Comparison of ENCODE assay signal across 1 cellular context in genomic region chr2:119759451-119760236, GRCh38.
TF ChIP-seq lines count a peak whose summit lies in the region.

TSS of gene PTPN4 (plus strand) at chr2:119759922. CDS start at chr2:119809854, 49,932 bp downstream.

TF ChIP-seq in HEK293, 187 proteins besides CTCF, POLR2A, EP300 and RAD21 (continued from another document):
- TF ChIP-seq ZNF223 (tag by site-specific recombination; IDR thresholded peaks at IDR 0.05): no peak
- TF ChIP-seq ZNF555 (tag by site-specific recombination; conservative IDR thresholded peaks at IDR 0.05): no peak
- TF ChIP-seq ZNF169 (tag by site-specific recombination; IDR thresholded peaks at IDR 0.05): no peak
- TF ChIP-seq ZNF518A (tag by site-specific recombination; conservative IDR thresholded peaks at IDR 0.05; ENCODE audit: low read depth): 0 out of 2 replicates have a peak, but pooled peaks have one; percentile 10
- no peak for TF ChIP-seq ZNF155 (tag by site-specific recombination; IDR thresholded peaks at IDR 0.05)
- TF ChIP-seq ZNF266 (tag by site-specific recombination; IDR thresholded peaks at IDR 0.05; ENCODE audit: low read depth): no peak
- TF ChIP-seq ZNF335 (tag by site-specific recombination; conservative IDR thresholded peaks at IDR 0.05): peak; percentile 69
- peak; percentile 32; the same call in 1 of the 2 replicates for TF ChIP-seq ZNF639 (tag by site-specific recombination; IDR thresholded peaks at IDR 0.05)
- TF ChIP-seq ZNF37A (tag by site-specific recombination; IDR thresholded peaks at IDR 0.05): no peak
- no peak for TF ChIP-seq ZNF362 (tag by site-specific recombination; IDR thresholded peaks at IDR 0.05)
- no peak for TF ChIP-seq ZNF274 (IDR thresholded peaks at IDR 0.05; ENCODE audit: low read length)
- no peak for TF ChIP-seq ZNF274 (tag by site-specific recombination; IDR thresholded peaks at IDR 0.05; ENCODE audit: borderline replicate concordance)
- TF ChIP-seq EGR2 (tag by site-specific recombination; IDR thresholded peaks at IDR 0.05; ENCODE audit: low read depth): peak; percentile 98
- TF ChIP-seq ZNF280D (tag by site-specific recombination; IDR thresholded peaks at IDR 0.05): no peak
- TF ChIP-seq ZNF354C (tag by site-specific recombination; IDR thresholded peaks at IDR 0.05; ENCODE audit: borderline replicate concordance, low read depth): no peak
- TF ChIP-seq ZXDB (tag by site-specific recombination; IDR thresholded peaks at IDR 0.05): peak; percentile 91
- peak; percentile 67 for TF ChIP-seq KLF8 (tag by site-specific recombination; IDR thresholded peaks at IDR 0.05)
- peak; percentile 99 for TF ChIP-seq ZNF513 (tag by site-specific recombination; IDR thresholded peaks at IDR 0.05)
- no peak for TF ChIP-seq ZNF175 (tag by site-specific recombination; IDR thresholded peaks at IDR 0.05)
- peak; percentile 52; the same call in 1 of the 2 replicates for TF ChIP-seq BCL11A (tag by site-specific recombination; IDR thresholded peaks at IDR 0.05; ENCODE audit: low read depth)
- no peak for TF ChIP-seq ZNF132 (tag by site-specific recombination; IDR thresholded peaks at IDR 0.05; ENCODE audit: borderline replicate concordance)
- no peak for TF ChIP-seq ZNF488 (tag by site-specific recombination; IDR thresholded peaks at IDR 0.05)
- no peak for TF ChIP-seq ZNF26 (tag by site-specific recombination; IDR thresholded peaks at IDR 0.05)
- TF ChIP-seq ZNF473 (tag by site-specific recombination; IDR thresholded peaks at IDR 0.05): no peak
- TF ChIP-seq ZNF121 (tag by site-specific recombination; IDR thresholded peaks at IDR 0.05): no peak
- no peak; the same call in 1 of the 2 replicates for TF ChIP-seq INSM2 (tag by site-specific recombination; IDR thresholded peaks at IDR 0.05)
- TF ChIP-seq TCF7L2 (IDR thresholded peaks at IDR 0.05; ENCODE audit: borderline replicate concordance, low read depth, low read length): no peak
- peak; percentile 78 for TF ChIP-seq ZNF501 (tag by site-specific recombination; IDR thresholded peaks at IDR 0.05)
- no peak for TF ChIP-seq ZNF670 (tag by site-specific recombination; IDR thresholded peaks at IDR 0.05; ENCODE audit: low read depth)
- no peak for TF ChIP-seq ZSCAN4 (tag by site-specific recombination; IDR thresholded peaks at IDR 0.05)
- no peak; the same call in 1 of the 2 replicates for TF ChIP-seq ZNF660 (tag by site-specific recombination; IDR thresholded peaks at IDR 0.05)
- TF ChIP-seq ZNF658 (tag by site-specific recombination; IDR thresholded peaks at IDR 0.05): no peak
- no peak for TF ChIP-seq MZF1 (tag by site-specific recombination; IDR thresholded peaks at IDR 0.05; ENCODE audit: borderline replicate concordance)
- no peak for TF ChIP-seq ZNF280C (tag by site-specific recombination; IDR thresholded peaks at IDR 0.05)
